In genomic region chr18:23800902-23801301, GRCh38 we compare ENCODE assay signal across 8 cellular contexts.
"Had no signal": no experiment of that assay in that cellular context is flagged by ENCODE, and none has a peak within 500 bp of the region (broad histone marks: within the 10 kb centered on the region; RNA-seq: fewer than 3 reads in every experiment).

No MANE protein-coding gene starts in this region.

- ATAC-seq: GM12878 had no signal

- H3K4me3 ChIP-seq: GM12878 had no signal

- DNase-seq: GDM1, GF-D8 had no signal

- FAIRE-seq: G401.6, GM12878, GM12891, GM12892, GM18507, GM19239 had no signal
